Comparison of ENCODE assay signal across 20 cellular contexts in genomic region chr19:10325732-10326131, GRCh38. TPM values are rescaled to one million over a fixed set of nuclear protein-coding genes. Genes with fewer than 3 reads are reported as not detected.
DNase-seq lines count a peak whose midpoint lies in the region; ATAC-seq and TF ChIP-seq lines count a peak whose summit lies in the region.
"Had no signal": no experiment of that assay in that cellular context is flagged by ENCODE, and none has a peak within 500 bp of the region (broad histone marks: within the 10 kb centered on the region; RNA-seq: fewer than 3 reads in every experiment).

No MANE protein-coding gene starts in this region.

- H3K4me3 Mint-ChIP-seq in neural crest cell: peak overlapping the region; percentile 19
- H3K4me3 Mint-ChIP-seq: CD4-positive, CD25-positive, alpha-beta regulatory T cell; CD8-positive, alpha-beta T cell had no signal

- peaks cover 84% of the 10 kb centered on the region for H3K36me3 ChIP-seq in BLaER1
- peaks cover 89% of the 10 kb centered on the region for H3K36me3 ChIP-seq in OCI-LY1 (ENCODE audit: insufficient read depth, low read length)

- H2AFZ ChIP-seq in OCI-LY1 (ENCODE audit: low read length): no peak overlapping the region
- H2AFZ ChIP-seq: GM23248 had no signal

- no peak for TF ChIP-seq CTCF in OCI-LY1 (IDR thresholded peaks at IDR 0.05; ENCODE audit: low read length)
- TF ChIP-seq CTCF in neural crest cell (conservative IDR thresholded peaks at IDR 0.05): no peak

- H3K9ac ChIP-seq in BLaER1 (no peak overlapping the region; the same call in 1 of the 2 replicates), OCI-LY1 (ENCODE audit: low read length) (no peak overlapping the region)
- H3K9ac ChIP-seq: GM23248 had no signal

- H3K4me3 ChIP-seq in BLaER1: peak overlapping the region; percentile 17; the same call in 1 of the 2 replicates
- H3K4me3 ChIP-seq in OCI-LY1 (ENCODE audit: low read depth, low read length, poor library complexity, severe bottlenecking): no peak overlapping the region
- H3K4me3 ChIP-seq: A549, GM23248 had no signal

- TF ChIP-seq POLR2A in GM18505 (IDR thresholded peaks at IDR 0.05; ENCODE audit: borderline replicate concordance, extremely low read depth, insufficient read depth, insufficient read length): no peak

- H3K27ac ChIP-seq in BLaER1: peak overlapping the region; percentile 55; the same call in 1 of the 2 replicates
- H3K27ac ChIP-seq in OCI-LY1 (ENCODE audit: low read depth, low read length, poor library complexity, severe bottlenecking): peak overlapping the region; percentile 75
- H3K27ac ChIP-seq: A549, C4-2B, GM23248 had no signal

- no peak for DNase-seq in neural crest cell (ENCODE audit: low read depth, low spot score)
- DNase-seq in SW 1271 (lab: John Stamatoyannopoulos, UW): no peak
- DNase-seq in NCI-H2227 treated with DMSO at 0.1 percent for 48 hours (lab: John Stamatoyannopoulos, UW): no peak
- DNase-seq: 8988T; ACHN; AML-193; BE2C; Caco-2; CD4-positive, CD25-positive, alpha-beta regulatory T cell; CD8-positive, alpha-beta T cell; DMS153; DND-41; GM23248; H7; HCEC 1CT had no signal

- H3K4me2 ChIP-seq in BLaER1 (peak overlapping the region; percentile 75), OCI-LY1 (ENCODE audit: low read length) (no peak overlapping the region)
- H3K4me2 ChIP-seq: A549 had no signal

- no peaks in the 10 kb centered on the region for H3K27me3 ChIP-seq in BLaER1
- H3K27me3 ChIP-seq in OCI-LY1 (ENCODE audit: insufficient read depth, low read length): no peaks in the 10 kb centered on the region
- H3K27me3 ChIP-seq: BE2C had no signal

- H3K27ac Mint-ChIP-seq in neural crest cell (ENCODE audit: unreplicated experiment): no peak overlapping the region
- H3K27ac Mint-ChIP-seq: CD8-positive, alpha-beta T cell had no signal

- H3K9me3 Mint-ChIP-seq in neural crest cell: no peaks in the 10 kb centered on the region
- H3K9me3 Mint-ChIP-seq: CD4-positive, CD25-positive, alpha-beta regulatory T cell; CD8-positive, alpha-beta T cell had no signal

- no peaks in the 10 kb centered on the region for H3K79me2 ChIP-seq in OCI-LY1 (ENCODE audit: insufficient read depth, low read length)

- H3K36me3 Mint-ChIP-seq in neural crest cell (ENCODE audit: low read depth): peaks cover 3% of the 10 kb centered on the region

- no peak for ATAC-seq in GM18505 (IDR thresholded peaks at IDR 0.05; ENCODE audit: unreplicated experiment)
- ATAC-seq: A549; CD8-positive, alpha-beta T cell had no signal

- H3K4me1 Mint-ChIP-seq in neural crest cell: no peaks in the 10 kb centered on the region

- H3K9me3 ChIP-seq in BLaER1: no peaks in the 10 kb centered on the region
- H3K9me3 ChIP-seq in OCI-LY1 (ENCODE audit: low read length): no peaks in the 10 kb centered on the region
- H3K9me3 ChIP-seq: A549, BE2C, Caco-2 had no signal

- peaks cover 75% of the 10 kb centered on the region for H3K4me1 ChIP-seq in BLaER1
- H3K4me1 ChIP-seq in OCI-LY1 (ENCODE audit: insufficient read depth, low read length, severe bottlenecking): peaks cover 19% of the 10 kb centered on the region
- H3K4me1 ChIP-seq: A549, Caco-2 had no signal

- H4K20me1 ChIP-seq in BLaER1 (peaks cover 100% of the 10 kb centered on the region), OCI-LY1 (ENCODE audit: insufficient read depth, low read length) (no peaks in the 10 kb centered on the region)

- no peaks in the 10 kb centered on the region; the same call in 1 of the 2 replicates for H3F3A ChIP-seq in OCI-LY1 (ENCODE audit: insufficient read depth, low read length)

- no peaks in the 10 kb centered on the region for H3K9me2 ChIP-seq in OCI-LY1 (ENCODE audit: low read depth, low read length)

- no peaks in the 10 kb centered on the region for H3K27me3 Mint-ChIP-seq in neural crest cell (ENCODE audit: low read depth)
- H3K27me3 Mint-ChIP-seq: CD4-positive, CD25-positive, alpha-beta regulatory T cell had no signal

RNA-seq across cellular contexts. Expression of gene RAVER1, which starts 7.6 kb away (rescaled TPM):
- total RNA-seq in neural crest cell: 75.9 and 78.2 TPM in 2 replicates

RNA-seq across cellular contexts. Expression of gene FDX2, which starts 9.9 kb away (rescaled TPM):
- total RNA-seq in neural crest cell: 20.0 and 22.5 TPM in 2 replicates

RNA-seq across cellular contexts. Expression of gene ICAM3, which starts 13.7 kb away (rescaled TPM):
- 9.7 and 10.0 TPM in 2 replicates for total RNA-seq in neural crest cell

RNA-seq across cellular contexts. Expression of gene ZGLP1, which starts 16.1 kb away (rescaled TPM):
- total RNA-seq in neural crest cell: 10.4 and 11.3 TPM in 2 replicates

RNA-seq across cellular contexts. Expression of gene ICAM5, which starts 36.0 kb away (rescaled TPM):
- not detected in 2 replicates for total RNA-seq in neural crest cell
- total RNA-seq: CD8-positive, alpha-beta T cell had no signal
